27 cellular contexts compared by ENCODE assay signal in genomic region chr14:93923586-93923985, GRCh38. TPM values are rescaled to one million over a fixed set of nuclear protein-coding genes. Genes with fewer than 3 reads are reported as not detected.
"Had no signal": no experiment of that assay in that cellular context is flagged by ENCODE, and none has a peak within 500 bp of the region (broad histone marks: within the 10 kb centered on the region; RNA-seq: fewer than 3 reads in every experiment).

No MANE protein-coding gene starts in this region.

- DNase-seq: activated CD4-positive, alpha-beta T cell treated with anti-CD3 and anti-CD28 coated beads for 1 hour; activated CD4-positive, alpha-beta T cell treated with anti-CD3 and anti-CD28 coated beads, Interleukin-2, amount 50 U/mL, for 1 hour; activated T-cell treated with anti-CD3 and anti-CD28 coated beads, Interleukin-2, amount 50 U/mL, for 24 hours; aorta; brain microvascular endothelial cell; caudate nucleus; effector memory CD8-positive, alpha-beta T cell; glutamatergic neuron; hippocampal formation; kidney glomerular epithelial cell; left ventricle myocardium superior; mammary epithelial cell; midbrain; natural killer cell; right lobe of liver; stimulated activated CD4-positive, alpha-beta T cell treated with anti-CD3 and anti-CD28 coated beads, Interleukin-1b, Interleukin-23, amount 100 ng/mL, for 48 hours; stomach had no signal

- H3K4me1 Mint-ChIP-seq: activated T-helper 17 cell treated with anti-CD3 and anti-CD28 coated beads, Interleukin-2, amount 50 U/mL, for 72 hours; natural killer cell; stimulated activated memory B cell treated with anti-CD40 and anti-IgM and Interleukin-4, amounts not matched to agents 10 μg/mL and 1 μg/mL and 100 μg/mL, for 72 hours had no signal

- H3K27ac Mint-ChIP-seq: activated naive CD4-positive, alpha-beta T cell treated with anti-CD3 and anti-CD28 coated beads, Interleukin-2, amount 50 U/mL, for 72 hours; activated T-cell treated with anti-CD3 and anti-CD28 coated beads, Interleukin-2, amount 50 U/mL, for 24 hours; activated T-helper 17 cell treated with anti-CD3 and anti-CD28 coated beads, Interleukin-2, amount 50 U/mL, for 72 hours; natural killer cell; stimulated activated memory B cell treated with anti-CD40 and anti-IgM and Interleukin-4, amounts not matched to agents 10 μg/mL and 1 μg/mL and 100 μg/mL, for 72 hours had no signal

- H3K36me3 Mint-ChIP-seq: natural killer cell; stimulated activated memory B cell treated with anti-CD40 and anti-IgM and Interleukin-4, amounts not matched to agents 10 μg/mL and 1 μg/mL and 100 μg/mL, for 72 hours had no signal

- H3K27me3 Mint-ChIP-seq: stimulated activated memory B cell treated with anti-CD40 and anti-IgM and Interleukin-4, amounts not matched to agents 10 μg/mL and 1 μg/mL and 100 μg/mL, for 72 hours had no signal

- H3K9me3 Mint-ChIP-seq: activated T-cell treated with anti-CD3 and anti-CD28 coated beads, Interleukin-2, amount 50 U/mL, for 24 hours; activated T-helper 17 cell treated with anti-CD3 and anti-CD28 coated beads, Interleukin-2, amount 50 U/mL, for 72 hours had no signal

- H3K4me3 Mint-ChIP-seq: activated T-cell treated with anti-CD3 and anti-CD28 coated beads, Interleukin-2, amount 50 U/mL, for 24 hours; activated T-helper 17 cell treated with anti-CD3 and anti-CD28 coated beads, Interleukin-2, amount 50 U/mL, for 72 hours; effector memory CD8-positive, alpha-beta T cell; natural killer cell; stimulated activated memory B cell treated with anti-CD40 and anti-IgM and Interleukin-4, amounts not matched to agents 10 μg/mL and 1 μg/mL and 100 μg/mL, for 72 hours had no signal

RNA-seq across cellular contexts. Expression of gene FAM181A, which starts 3.6 kb away (rescaled TPM):
- total RNA-seq: activated naive CD4-positive, alpha-beta T cell treated with anti-CD3 and anti-CD28 coated beads, Interleukin-2, amount 50 U/mL, for 72 hours; activated T-helper 17 cell treated with anti-CD3 and anti-CD28 coated beads, Interleukin-2, amount 50 U/mL, for 72 hours; aorta; dermis microvascular lymphatic vessel endothelial cell; endothelial cell of umbilical vein; esophagus muscularis mucosa; left ventricle myocardium superior; natural killer cell; omental fat pad; right lobe of liver; stomach; suprapubic skin; tibial nerve; urinary bladder had no signal

RNA-seq across cellular contexts. Expression of gene ASB2, which starts 52.8 kb away (rescaled TPM):
- total RNA-seq: dermis microvascular lymphatic vessel endothelial cell, endothelial cell of umbilical vein had no signal
